ENCODE assay signal across 1 cellular context in genomic region chr16:47888142-47888541, GRCh38.
TF ChIP-seq lines count a peak whose summit lies in the region.

No MANE protein-coding gene starts in this region.

TF ChIP-seq in HepG2, 621 proteins besides CTCF, POLR2A, EP300 and RAD21 (continued from another document):
- TF ChIP-seq TOPORS (CRISPR knock-in tag; IDR thresholded peaks at IDR 0.05): no peak
- TF ChIP-seq GPN1 (CRISPR knock-in tag; IDR thresholded peaks at IDR 0.05; ENCODE audit: borderline replicate concordance): no peak
- TF ChIP-seq JDP2 (CRISPR knock-in tag; IDR thresholded peaks at IDR 0.05; ENCODE audit: borderline replicate concordance): no peak
- TF ChIP-seq, protein P1, sequence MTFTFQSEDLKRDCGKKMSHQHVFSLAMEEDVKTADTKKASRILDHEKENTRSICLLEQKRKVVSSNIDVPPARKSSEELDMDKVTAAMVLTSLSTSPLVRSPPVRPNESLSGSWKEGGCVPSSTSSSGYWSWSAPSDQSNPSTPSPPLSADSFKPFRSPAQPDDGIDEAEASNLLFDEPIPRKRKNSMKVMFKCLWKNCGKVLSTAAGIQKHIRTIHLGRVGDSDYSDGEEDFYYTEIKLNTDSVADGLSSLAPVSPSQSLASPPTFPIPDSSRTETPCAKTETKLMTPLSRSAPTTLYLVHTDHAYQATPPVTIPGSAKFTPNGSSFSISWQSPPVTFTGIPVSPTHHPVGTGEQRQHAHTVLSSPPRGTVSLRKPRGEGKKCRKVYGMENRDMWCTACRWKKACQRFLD (CRISPR knock-in tag; IDR thresholded peaks at IDR 0.05; ENCODE audit: borderline replicate concordance): no peak
- no peak for TF ChIP-seq BORCS8-MEF2B (CRISPR knock-in tag; IDR thresholded peaks at IDR 0.05)
- no peak for TF ChIP-seq NFKB2 (CRISPR knock-in tag; IDR thresholded peaks at IDR 0.05; ENCODE audit: borderline replicate concordance)
- TF ChIP-seq, protein P2, sequence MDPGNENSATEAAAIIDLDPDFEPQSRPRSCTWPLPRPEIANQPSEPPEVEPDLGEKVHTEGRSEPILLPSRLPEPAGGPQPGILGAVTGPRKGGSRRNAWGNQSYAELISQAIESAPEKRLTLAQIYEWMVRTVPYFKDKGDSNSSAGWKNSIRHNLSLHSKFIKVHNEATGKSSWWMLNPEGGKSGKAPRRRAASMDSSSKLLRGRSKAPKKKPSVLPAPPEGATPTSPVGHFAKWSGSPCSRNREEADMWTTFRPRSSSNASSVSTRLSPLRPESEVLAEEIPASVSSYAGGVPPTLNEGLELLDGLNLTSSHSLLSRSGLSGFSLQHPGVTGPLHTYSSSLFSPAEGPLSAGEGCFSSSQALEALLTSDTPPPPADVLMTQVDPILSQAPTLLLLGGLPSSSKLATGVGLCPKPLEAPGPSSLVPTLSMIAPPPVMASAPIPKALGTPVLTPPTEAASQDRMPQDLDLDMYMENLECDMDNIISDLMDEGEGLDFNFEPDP (CRISPR knock-in tag; conservative IDR thresholded peaks at IDR 0.05): no peak
- no peak for TF ChIP-seq ZNF260 (CRISPR knock-in tag; IDR thresholded peaks at IDR 0.05; ENCODE audit: borderline replicate concordance, low read depth)
- TF ChIP-seq, protein P3, sequence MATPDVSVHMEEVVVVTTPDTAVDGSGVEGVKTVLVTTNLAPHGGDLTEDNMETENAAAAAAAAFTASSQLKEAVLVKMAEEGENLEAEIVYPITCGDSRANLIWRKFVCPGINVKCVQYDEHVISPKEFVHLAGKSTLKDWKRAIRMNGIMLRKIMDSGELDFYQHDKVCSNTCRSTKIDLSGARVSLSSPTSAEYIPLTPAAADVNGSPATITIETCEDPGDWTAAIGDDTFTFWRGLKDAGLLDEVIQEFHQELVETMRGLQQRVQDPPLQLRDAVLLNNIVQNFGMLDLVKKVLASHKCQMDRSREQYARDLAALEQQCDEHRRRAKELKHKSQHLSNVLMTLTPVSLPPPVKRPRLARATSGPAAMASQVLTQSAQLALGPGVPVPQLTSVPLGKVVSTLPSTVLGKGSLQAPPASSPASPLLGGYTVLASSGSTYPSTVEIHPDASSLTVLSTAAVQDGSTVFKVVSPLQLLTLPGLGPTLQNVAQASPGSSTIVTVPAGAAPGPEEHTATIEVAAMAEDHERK (CRISPR knock-in tag; IDR thresholded peaks at IDR 0.05; ENCODE audit: low read depth): no peak
- no peak for TF ChIP-seq ZNF34 (CRISPR knock-in tag; IDR thresholded peaks at IDR 0.05; ENCODE audit: borderline replicate concordance)
- TF ChIP-seq, protein P4, sequence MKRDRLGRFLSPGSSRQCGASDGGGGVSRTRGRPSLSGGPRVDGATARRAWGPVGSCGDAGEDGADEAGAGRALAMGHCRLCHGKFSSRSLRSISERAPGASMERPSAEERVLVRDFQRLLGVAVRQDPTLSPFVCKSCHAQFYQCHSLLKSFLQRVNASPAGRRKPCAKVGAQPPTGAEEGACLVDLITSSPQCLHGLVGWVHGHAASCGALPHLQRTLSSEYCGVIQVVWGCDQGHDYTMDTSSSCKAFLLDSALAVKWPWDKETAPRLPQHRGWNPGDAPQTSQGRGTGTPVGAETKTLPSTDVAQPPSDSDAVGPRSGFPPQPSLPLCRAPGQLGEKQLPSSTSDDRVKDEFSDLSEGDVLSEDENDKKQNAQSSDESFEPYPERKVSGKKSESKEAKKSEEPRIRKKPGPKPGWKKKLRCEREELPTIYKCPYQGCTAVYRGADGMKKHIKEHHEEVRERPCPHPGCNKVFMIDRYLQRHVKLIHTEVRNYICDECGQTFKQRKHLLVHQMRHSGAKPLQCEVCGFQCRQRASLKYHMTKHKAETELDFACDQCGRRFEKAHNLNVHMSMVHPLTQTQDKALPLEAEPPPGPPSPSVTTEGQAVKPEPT (CRISPR knock-in tag; IDR thresholded peaks at IDR 0.05; ENCODE audit: low read depth): no peak
- no peak for TF ChIP-seq MEIS2 (CRISPR knock-in tag; IDR thresholded peaks at IDR 0.05)
- TF ChIP-seq SP4 (CRISPR knock-in tag; IDR thresholded peaks at IDR 0.05): no peak
- TF ChIP-seq SRSF4 (IDR thresholded peaks at IDR 0.05; ENCODE audit: low read depth, low read length, poor library complexity, severe bottlenecking): no peak
